Comparison of ENCODE assay signal across 8 cellular contexts in the genomic region with DNA sequence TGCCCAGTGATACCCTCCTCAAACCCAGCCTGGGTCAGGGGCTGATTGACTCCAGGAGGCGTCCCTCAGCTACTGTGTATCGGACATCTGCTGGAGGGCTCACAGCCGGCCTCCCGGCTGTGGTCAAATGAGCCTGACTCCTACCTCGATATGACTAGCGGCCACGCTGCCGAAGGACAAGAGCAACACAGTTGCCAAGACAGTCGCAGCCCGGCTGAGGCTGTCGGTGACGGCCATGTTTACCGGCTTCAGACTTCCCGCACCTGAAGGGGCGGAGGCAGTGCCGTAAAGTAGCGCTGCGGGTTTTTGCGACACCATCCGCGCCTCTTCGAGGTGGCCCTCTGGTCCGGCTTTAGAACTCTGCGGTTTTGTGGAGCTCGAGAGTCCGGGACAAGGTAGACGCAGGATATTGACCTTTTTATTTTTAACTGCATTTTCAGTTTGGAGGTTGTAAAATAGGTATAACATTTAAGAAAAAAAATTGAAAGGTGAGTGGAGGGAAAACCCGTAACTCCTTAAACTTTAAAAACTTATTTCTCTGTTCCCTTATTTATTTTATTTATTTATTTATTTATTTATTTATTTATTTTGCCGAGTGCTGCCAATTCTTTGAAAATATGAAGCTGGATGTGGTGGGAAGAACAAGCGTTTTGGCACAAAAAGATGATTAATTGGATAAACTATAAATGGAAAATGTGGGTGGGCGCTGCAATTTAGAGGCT. TPM values are rescaled to one million over a fixed set of nuclear protein-coding genes. Genes with fewer than 3 reads are reported as not detected.
A peak's percentile ranks its signal among the peaks of the same experiment; 100 is the strongest.
DNase-seq lines count a peak whose midpoint lies in the region; ATAC-seq, FAIRE-seq and TF ChIP-seq lines count a peak whose summit lies in the region.

A gene (minus strand): TSS at position 265 of the 722 bp plus-strand sequence. CDS start 28 bp downstream, at position 237.

- H3K9me3 ChIP-seq in upper lobe of right lung, result no peaks in the 10 kb centered on the region

- peak within 1 kb of the TSS; percentile 91 for H3K4me3 ChIP-seq in upper lobe of right lung

- peak; percentile 5 for TF ChIP-seq CTCF in upper lobe of right lung (IDR thresholded peaks at IDR 0.05)

- peak; percentile 96 for ATAC-seq in HG02840 (IDR thresholded peaks at IDR 0.05; ENCODE audit: low FRiP score, unreplicated experiment)
- ATAC-seq in left cardiac atrium, result peak; percentile 98 to 99
- ATAC-seq in upper lobe of right lung, result peak; percentile 100

- no peaks in the 10 kb centered on the region for H3K27me3 ChIP-seq in upper lobe of right lung

- H3K36me3 ChIP-seq in upper lobe of right lung, result no peaks in the 10 kb centered on the region

- H3K27ac ChIP-seq in upper lobe of right lung, result peak within 1 kb of the TSS; percentile 87

- peak; percentile 92 for FAIRE-seq in GM12892 (lab: Jason Lieb, UNC)

- peak; percentile 90 for TF ChIP-seq POLR2A in GM12892 (IDR thresholded peaks at IDR 0.05; ENCODE audit: low read depth, low read length)

- intact Hi-C loops in T-helper 1 cell treated with Interleukin-12 subunit alpha and Interleukin-12 subunit beta and Interleukin-4 antibody, amounts not matched to agents 30 ng/mL and 1 ng/mL, for 36 hours (cut with micrococcal nuclease), result loop anchor here (1.0 to 10.0 kb wide), 14 partner anchors 63 to 1495 kb away; a partner anchor contains a TSS
- intact Hi-C loops in left cardiac atrium (cut with DNase I) (no loop called here), posterior vena cava (cut with DNase I) (no loop called here), upper lobe of right lung (cut with DNase I) (no loop called here)

- H3K4me1 ChIP-seq in upper lobe of right lung, result peaks cover 9% of the 10 kb centered on the region

- DNase-seq in GM12892 (ENCODE audit: insufficient read length) (peak; percentile 32), NCI-H1436 treated with DMSO at 0.1 percent for 48 hours (lab: John Stamatoyannopoulos, UW) (peak; percentile 38), amniotic stem cell (lab: John Stamatoyannopoulos, UW) (peak; percentile 79), left cardiac atrium (peak; percentile 89), posterior vena cava (ENCODE audit: low spot score) (peak; percentile 94), upper lobe of right lung (peak; percentile 94)

RNA-seq across cellular contexts. Expression of the gene that starts here (rescaled TPM):
- 7.2 TPM for polyA plus RNA-seq in GM12892 (2012; ENCODE audit: missing spikeins)
- 18.9 and 22.3 TPM in 2 replicates for total RNA-seq in T-helper 1 cell treated with Interleukin-12 subunit alpha and Interleukin-12 subunit beta and Interleukin-4 antibody, amounts not matched to agents 30 ng/mL and 1 ng/mL, for 36 hours
- total RNA-seq in left cardiac atrium, result 10 to 100 TPM; 29.3 to 34.2 TPM
- 10 to 100 TPM; 31.7 to 43.4 TPM for total RNA-seq in posterior vena cava
- total RNA-seq in upper lobe of right lung, result 29.9 TPM

Comparison
In these comparisons a context has a peak if more than half of its experiments do, and no peak if none do; other contexts are left out.
1. Peak in every context shown above with its lines: DNase-seq, ATAC-seq, H3K4me3 ChIP-seq and H3K27ac ChIP-seq.
2. DNase-seq: peak in every context shown above with its lines; median percentile 94 in posterior vena cava; 94 in upper lobe of right lung; 89 in left cardiac atrium; 79 in amniotic stem cell; 38 in NCI-H1436 treated with DMSO at 0.1 percent for 48 hours; 32 in GM12892.